ENCODE assay signal across 8 cellular contexts in genomic region chr12:12684375-12685106, GRCh38. TPM values are rescaled to one million over a fixed set of nuclear protein-coding genes. Genes with fewer than 3 reads are reported as not detected.
DNase-seq lines count a peak whose midpoint lies in the region; ATAC-seq and TF ChIP-seq lines count a peak whose summit lies in the region.

No MANE protein-coding gene starts in this region.

- H3K27me3 Mint-ChIP-seq in activated CD4-positive, alpha-beta T cell treated with anti-CD3 and anti-CD28 coated beads for 36 hours: no peaks in the 10 kb centered on the region
- H3K27me3 Mint-ChIP-seq in nephron progenitor cell (ENCODE audit: low read depth, poor library complexity): no peaks in the 10 kb centered on the region

- no peak overlapping the region for H3K4me3 Mint-ChIP-seq in activated CD4-positive, alpha-beta T cell treated with anti-CD3 and anti-CD28 coated beads for 36 hours
- peak overlapping the region; percentile 89 for H3K4me3 Mint-ChIP-seq in nephron progenitor cell

- ATAC-seq in activated CD4-positive, alpha-beta T cell treated with anti-CD3 and anti-CD28 coated beads for 36 hours: no peak
- no peak for ATAC-seq in GM21367 (IDR thresholded peaks at IDR 0.05; ENCODE audit: unreplicated experiment)
- no peak for ATAC-seq in GM21381 (IDR thresholded peaks at IDR 0.05; ENCODE audit: unreplicated experiment)

- peaks cover 7% of the 10 kb centered on the region for H3K4me1 Mint-ChIP-seq in activated CD4-positive, alpha-beta T cell treated with anti-CD3 and anti-CD28 coated beads for 36 hours
- peaks cover 30% of the 10 kb centered on the region for H3K4me1 Mint-ChIP-seq in nephron progenitor cell

- POLR2A ChIA-PET in activated CD4-positive, alpha-beta T cell treated with anti-CD3 and anti-CD28 coated beads for 36 hours (lab: Charles Lee): no interaction called here

- no peaks in the 10 kb centered on the region for H3K36me3 Mint-ChIP-seq in activated CD4-positive, alpha-beta T cell treated with anti-CD3 and anti-CD28 coated beads for 36 hours (ENCODE audit: low read depth)
- no peaks in the 10 kb centered on the region for H3K36me3 Mint-ChIP-seq in nephron progenitor cell (ENCODE audit: low read depth)

- CTCF ChIA-PET in activated CD4-positive, alpha-beta T cell treated with anti-CD3 and anti-CD28 coated beads for 36 hours (lab: Charles Lee): no interaction called here

- TF ChIP-seq CTCF in choroid plexus epithelial cell (conservative IDR thresholded peaks at IDR 0.05; ENCODE audit: low read depth, low read length) (no peak), nephron progenitor cell (IDR thresholded peaks at IDR 0.05) (no peak)

- intact Hi-C loops in activated CD4-positive, alpha-beta T cell treated with anti-CD3 and anti-CD28 coated beads for 36 hours (cut with DNase I, micrococcal nuclease): no loop called here

- H3K27ac Mint-ChIP-seq in activated CD4-positive, alpha-beta T cell treated with anti-CD3 and anti-CD28 coated beads for 36 hours: no peak overlapping the region
- peak overlapping the region; percentile 84 for H3K27ac Mint-ChIP-seq in nephron progenitor cell

- H3K9me3 Mint-ChIP-seq in activated CD4-positive, alpha-beta T cell treated with anti-CD3 and anti-CD28 coated beads for 36 hours (ENCODE audit: low read depth): no peaks in the 10 kb centered on the region
- H3K9me3 Mint-ChIP-seq in nephron progenitor cell: no peaks in the 10 kb centered on the region

- no peak overlapping the region for H3K4me3 ChIP-seq in choroid plexus epithelial cell (ENCODE audit: low read depth, low read length)

- DNase-seq in activated CD4-positive, alpha-beta T cell treated with anti-CD3 and anti-CD28 coated beads for 36 hours: peak; percentile 46
- no peak for DNase-seq in activated CD4-positive, alpha-beta T cell treated with anti-CD3 and anti-CD28 coated beads, Interleukin-2, amount 50 U/mL, for 48 hours
- DNase-seq in NCI-H446 (lab: John Stamatoyannopoulos, UW) (peak; percentile 95 to 97), choroid plexus epithelial cell (ENCODE audit: low read depth) (peak; percentile 67), nephron progenitor cell (peak; percentile 79), NCI-H345 treated with DMSO at 0.1 percent for 48 hours (lab: John Stamatoyannopoulos, UW; ENCODE audit: unreplicated experiment) (no peak)

RNA-seq across cellular contexts. Expression of gene GPR19, which starts 11.4 kb away (rescaled TPM):
- total RNA-seq in activated CD4-positive, alpha-beta T cell treated with anti-CD3 and anti-CD28 coated beads for 36 hours: 10 to 100 TPM; 19.4 to 19.8 TPM

RNA-seq across cellular contexts. Expression of gene CDKN1B, which starts 32.6 kb away (rescaled TPM):
- total RNA-seq in activated CD4-positive, alpha-beta T cell treated with anti-CD3 and anti-CD28 coated beads for 36 hours: 10 to 100 TPM; 34.2 to 37.0 TPM

Comparison
In these comparisons a context has a peak if more than half of its experiments do, and no peak if none do; other contexts are left out.
1. DNase-seq: peak in activated CD4-positive, alpha-beta T cell treated with anti-CD3 and anti-CD28 coated beads for 36 hours (single experiment), NCI-H446 (2 of 2), choroid plexus epithelial cell (single experiment) and nephron progenitor cell (single experiment); none in activated CD4-positive, alpha-beta T cell treated with anti-CD3 and anti-CD28 coated beads, Interleukin-2, amount 50 U/mL, for 48 hours (0 of 2) and NCI-H345 treated with DMSO at 0.1 percent for 48 hours (single experiment).